ENCODE assay signal across 8 cellular contexts in genomic region chr3:129181834-129182233, GRCh38. TPM values are rescaled to one million over a fixed set of nuclear protein-coding genes. Genes with fewer than 3 reads are reported as not detected.
DNase-seq lines count a peak whose midpoint lies in the region; ATAC-seq, FAIRE-seq and TF ChIP-seq lines count a peak whose summit lies in the region.

No MANE protein-coding gene starts in this region.

- no peaks in the 10 kb centered on the region for H3K9me1 ChIP-seq in endothelial cell of umbilical vein (replicated peaks; ENCODE audit: control insufficient read depth, extremely low read depth, insufficient read depth, low read length)

- TF ChIP-seq CTCF in endothelial cell of umbilical vein (IDR thresholded peaks at IDR 0.05; ENCODE audit: extremely low read depth in 1 of 2, insufficient read depth in 1 of 2, low read depth in 1 of 2, low read length in 2 of 2) (no peak), parathyroid adenoma (IDR thresholded peaks at IDR 0.05) (no peak)

- H4K20me1 ChIP-seq in endothelial cell of umbilical vein (replicated peaks; ENCODE audit: control insufficient read depth, extremely low read depth, insufficient read depth, low read length), result peaks cover 13% of the 10 kb centered on the region

- H3K36me3 ChIP-seq in ES-I3 (ENCODE audit: insufficient read depth, low read length), result peaks cover 12% of the 10 kb centered on the region
- H3K36me3 ChIP-seq in endothelial cell of umbilical vein (ENCODE audit: control insufficient read depth in 2 of 2, extremely low read depth in 1 of 2, insufficient read depth in 2 of 2, low read length in 2 of 2), result peaks cover 7% of the 10 kb centered on the region in 2 experiments
- no peaks in the 10 kb centered on the region for H3K36me3 ChIP-seq in parathyroid adenoma (ENCODE audit: control insufficient read depth, insufficient read depth, low read length)

- H3K27ac ChIP-seq in endothelial cell of umbilical vein (ENCODE audit: insufficient read depth, low read depth, low read length), result peak overlapping the region; percentile 87
- H3K27ac ChIP-seq in parathyroid adenoma, result peak overlapping the region; percentile 97

- no peaks in the 10 kb centered on the region for H3K9me3 ChIP-seq in ES-I3 (ENCODE audit: control insufficient read depth, insufficient read depth, low read length)
- no peaks in the 10 kb centered on the region for H3K9me3 ChIP-seq in endothelial cell of umbilical vein (replicated peaks; ENCODE audit: control insufficient read depth, insufficient read depth, low read length)
- H3K9me3 ChIP-seq in parathyroid adenoma (ENCODE audit: control insufficient read depth, low read length), result no peaks in the 10 kb centered on the region

- BruUV-seq in endothelial cell of umbilical vein (replicated peaks; lab: Mats Ljungman, UMichigan), result no TSS peak

- TF ChIP-seq POLR2A in endothelial cell of umbilical vein (IDR thresholded peaks at IDR 0.05; ENCODE audit: low read depth, low read length), result no peak

- H3K27me3 ChIP-seq in endothelial cell of umbilical vein (ENCODE audit: control insufficient read depth in 2 of 2, insufficient read depth in 2 of 2, low read length in 2 of 2), result no peaks in the 10 kb centered on the region
- no peaks in the 10 kb centered on the region for H3K27me3 ChIP-seq in parathyroid adenoma (ENCODE audit: control insufficient read depth, insufficient read depth, low read length)

- CTCF ChIA-PET in endothelial cell of umbilical vein (lab: Charles Lee), result interaction anchor here (1.1 to 2.0 kb wide), 4 partner anchors 60 to 211 kb away, joined by 3 to 9 read pairs (median 4); partner anchors contain the start of gene RAB43

- H3K9ac ChIP-seq in ES-I3 (ENCODE audit: low read depth, low read length) (peak overlapping the region; percentile 91), endothelial cell of umbilical vein (replicated peaks; ENCODE audit: extremely low read depth, insufficient read depth, low read length) (peak overlapping the region; percentile 99), parathyroid adenoma (no peak overlapping the region)

- POLR2A ChIA-PET in endothelial cell of umbilical vein (lab: Charles Lee), result no interaction called here

- H3K4me2 ChIP-seq in endothelial cell of umbilical vein (ENCODE audit: insufficient read depth, low read length) (peak overlapping the region; percentile 96), parathyroid adenoma (ENCODE audit: low read length) (peak overlapping the region; percentile 90)

- intact Hi-C loops in endothelial cell of umbilical vein (cut with micrococcal nuclease), result loop anchor here (2.0 to 5.0 kb wide), 2 partner anchors 61 to 135 kb away; partner anchors contain the start of gene RAB43

- H3K4me1 ChIP-seq in ES-I3 (ENCODE audit: insufficient read depth, low read length) (peaks cover 14% of the 10 kb centered on the region; the same call in 1 of the 2 replicates), endothelial cell of umbilical vein (ENCODE audit: control insufficient read depth, extremely low read depth, insufficient read depth, low read length) (peaks cover 40% of the 10 kb centered on the region), parathyroid adenoma (peaks cover 21% of the 10 kb centered on the region)

- peak; percentile 32 for DNase-seq in OCI-M1 (lab: John Stamatoyannopoulos, UW)
- no peak for DNase-seq in endothelial cell of umbilical vein (ENCODE audit: low read depth, low spot score)
- DNase-seq in DMS53 (lab: John Stamatoyannopoulos, UW), result no peak

- no peak for FAIRE-seq in endothelial cell of umbilical vein (lab: Jason Lieb, UNC)

- H2AFZ ChIP-seq in endothelial cell of umbilical vein (ENCODE audit: low read depth, low read length) (no peak overlapping the region), parathyroid adenoma (no peak overlapping the region)

- dilution Hi-C loops in endothelial cell of umbilical vein (cut with MboI; ENCODE audit: extremely low pct_ligation_motif_present, low sequenced_read_pairs), result no loop called here

- ATAC-seq in GM21723 (IDR thresholded peaks at IDR 0.05; ENCODE audit: unreplicated experiment) (no peak), HG02885 (IDR thresholded peaks at IDR 0.05; ENCODE audit: poor library complexity, unreplicated experiment) (no peak), GM21360 (IDR thresholded peaks at IDR 0.05; ENCODE audit: unreplicated experiment) (no peak)

- H3K4me3 ChIP-seq in endothelial cell of umbilical vein (replicated peaks in 1 of 3; ENCODE audit: insufficient read depth in 1 of 3, low read depth in 1 of 3, low read length in 3 of 3), result peak overlapping the region; percentile 82 to 96 (median 88)
- H3K4me3 ChIP-seq in parathyroid adenoma (ENCODE audit: low read depth, low read length), result peak overlapping the region; percentile 75

- H3K79me2 ChIP-seq in endothelial cell of umbilical vein (ENCODE audit: control insufficient read depth, insufficient read depth, low read length) (peaks cover 74% of the 10 kb centered on the region), parathyroid adenoma (peaks cover 67% of the 10 kb centered on the region)

TF ChIP-seq in endothelial cell of umbilical vein, 7 proteins besides CTCF, POLR2A, EP300 and RAD21:
- no peak for TF ChIP-seq EZH2 (IDR thresholded peaks at IDR 0.05; ENCODE audit: borderline replicate concordance, low read depth, low read length, severe bottlenecking)
- TF ChIP-seq FOS (IDR thresholded peaks at IDR 0.05; ENCODE audit: borderline replicate concordance, insufficient read depth, low read length), result no peak
- TF ChIP-seq JUN (IDR thresholded peaks at IDR 0.05; ENCODE audit: borderline replicate concordance, insufficient read depth, insufficient read length, low read depth), result no peak
- no peak for TF ChIP-seq MAX (IDR thresholded peaks at IDR 0.05; ENCODE audit: insufficient read depth, insufficient read length)
- TF ChIP-seq POLR2AphosphoS5 (IDR thresholded peaks at IDR 0.05; ENCODE audit: insufficient read depth, low read depth, low read length), result no peak
- TF ChIP-seq GATA2 (IDR thresholded peaks at IDR 0.05; ENCODE audit: insufficient read depth, insufficient read length, low read depth, low read length), result no peak
- no peak for TF ChIP-seq MYC (IDR thresholded peaks at IDR 0.05; ENCODE audit: low read depth, low read length)
TF ChIP-seq in endothelial cell of umbilical vein: peak in this region for 0.

RNA-seq across cellular contexts. Expression of gene CNBP, which starts 1.9 kb away (rescaled TPM):
- 197 and 205 TPM in 2 replicates for total RNA-seq in endothelial cell of umbilical vein
- polyA plus RNA-seq in endothelial cell of umbilical vein, result 152 and 196 TPM in 2 replicates
- 245 and 261 TPM in 2 replicates for polyA plus RNA-seq in endothelial cell of umbilical vein (2011; cell fraction: cytosol; rRNA removed)
- 110 and 143 TPM in 2 replicates for polyA plus RNA-seq in endothelial cell of umbilical vein (2011; cell fraction: nucleus; rRNA removed)
- polyA plus RNA-seq in endothelial cell of umbilical vein (2012), result 185 and 265 TPM in 2 replicates
- 209 and 214 TPM in 2 replicates for polyA minus RNA-seq in endothelial cell of umbilical vein
- 226 TPM for polyA minus RNA-seq in endothelial cell of umbilical vein (2011; cell fraction: cytosol; rRNA and poly(A)+ RNA removed)
- polyA minus RNA-seq in endothelial cell of umbilical vein (2011; cell fraction: nucleus; rRNA and poly(A)+ RNA removed), result 47.3 and 58.8 TPM in 2 replicates

RNA-seq across cellular contexts. Expression of gene ISY1, which starts 21.0 kb away (rescaled TPM):
- total RNA-seq in endothelial cell of umbilical vein, result 50.6 and 59.4 TPM in 2 replicates
- polyA plus RNA-seq in endothelial cell of umbilical vein, result 50.7 and 65.1 TPM in 2 replicates
- 48.7 and 49.6 TPM in 2 replicates for polyA plus RNA-seq in endothelial cell of umbilical vein (2011; cell fraction: cytosol; rRNA removed)
- 16.5 and 18.1 TPM in 2 replicates for polyA plus RNA-seq in endothelial cell of umbilical vein (2011; cell fraction: nucleus; rRNA removed)
- 31.5 and 48.7 TPM in 2 replicates for polyA plus RNA-seq in endothelial cell of umbilical vein (2012)
- polyA minus RNA-seq in endothelial cell of umbilical vein, result 20.0 and 22.6 TPM in 2 replicates
- 25.5 TPM for polyA minus RNA-seq in endothelial cell of umbilical vein (2011; cell fraction: cytosol; rRNA and poly(A)+ RNA removed)
- 7.5 and 12.3 TPM in 2 replicates for polyA minus RNA-seq in endothelial cell of umbilical vein (2011; cell fraction: nucleus; rRNA and poly(A)+ RNA removed)
